3 cellular contexts compared by ENCODE assay signal in the genomic region with DNA sequence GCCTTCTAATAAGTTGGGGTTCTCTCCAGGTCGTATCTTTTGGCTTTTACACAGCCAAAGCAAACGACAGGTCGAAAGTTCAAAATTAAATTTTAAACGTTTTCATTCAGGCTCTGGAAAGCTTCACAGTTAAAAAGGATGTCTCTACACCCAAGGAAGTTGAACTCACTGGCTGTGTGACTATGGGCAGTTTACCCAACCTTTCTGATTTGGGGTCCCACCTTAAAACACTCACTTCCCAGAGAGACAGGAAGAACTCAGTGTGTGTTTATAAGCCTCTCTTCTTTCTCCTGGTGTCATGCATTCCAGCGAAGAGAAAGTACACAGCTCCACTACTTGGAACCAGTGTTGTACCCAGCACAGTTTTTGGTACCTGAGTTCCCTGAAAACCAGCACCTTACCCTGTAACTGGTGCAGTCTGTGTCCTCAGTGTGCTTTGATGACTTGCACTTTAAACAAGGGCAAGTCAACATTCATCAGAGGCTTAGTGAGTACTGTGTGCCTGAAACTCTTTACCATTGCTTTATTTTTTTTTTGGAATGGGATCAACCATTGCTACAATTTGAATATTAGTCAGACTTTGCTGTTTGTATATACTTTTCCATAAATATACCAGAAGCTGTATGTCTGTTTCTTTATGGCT.
TF ChIP-seq lines count a peak whose summit lies in the region.

No MANE protein-coding gene starts in this region.

TF ChIP-seq in SK-N-SH, 30 proteins besides CTCF, POLR2A, EP300 and RAD21 (continues in another document):
- TF ChIP-seq, protein P1, sequence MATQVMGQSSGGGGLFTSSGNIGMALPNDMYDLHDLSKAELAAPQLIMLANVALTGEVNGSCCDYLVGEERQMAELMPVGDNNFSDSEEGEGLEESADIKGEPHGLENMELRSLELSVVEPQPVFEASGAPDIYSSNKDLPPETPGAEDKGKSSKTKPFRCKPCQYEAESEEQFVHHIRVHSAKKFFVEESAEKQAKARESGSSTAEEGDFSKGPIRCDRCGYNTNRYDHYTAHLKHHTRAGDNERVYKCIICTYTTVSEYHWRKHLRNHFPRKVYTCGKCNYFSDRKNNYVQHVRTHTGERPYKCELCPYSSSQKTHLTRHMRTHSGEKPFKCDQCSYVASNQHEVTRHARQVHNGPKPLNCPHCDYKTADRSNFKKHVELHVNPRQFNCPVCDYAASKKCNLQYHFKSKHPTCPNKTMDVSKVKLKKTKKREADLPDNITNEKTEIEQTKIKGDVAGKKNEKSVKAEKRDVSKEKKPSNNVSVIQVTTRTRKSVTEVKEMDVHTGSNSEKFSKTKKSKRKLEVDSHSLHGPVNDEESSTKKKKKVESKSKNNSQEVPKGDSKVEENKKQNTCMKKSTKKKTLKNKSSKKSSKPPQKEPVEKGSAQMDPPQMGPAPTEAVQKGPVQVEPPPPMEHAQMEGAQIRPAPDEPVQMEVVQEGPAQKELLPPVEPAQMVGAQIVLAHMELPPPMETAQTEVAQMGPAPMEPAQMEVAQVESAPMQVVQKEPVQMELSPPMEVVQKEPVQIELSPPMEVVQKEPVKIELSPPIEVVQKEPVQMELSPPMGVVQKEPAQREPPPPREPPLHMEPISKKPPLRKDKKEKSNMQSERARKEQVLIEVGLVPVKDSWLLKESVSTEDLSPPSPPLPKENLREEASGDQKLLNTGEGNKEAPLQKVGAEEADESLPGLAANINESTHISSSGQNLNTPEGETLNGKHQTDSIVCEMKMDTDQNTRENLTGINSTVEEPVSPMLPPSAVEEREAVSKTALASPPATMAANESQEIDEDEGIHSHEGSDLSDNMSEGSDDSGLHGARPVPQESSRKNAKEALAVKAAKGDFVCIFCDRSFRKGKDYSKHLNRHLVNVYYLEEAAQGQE (IDR thresholded peaks at IDR 0.05; ENCODE audit: low read depth, low read length) = no peak
- TF ChIP-seq SIN3A (IDR thresholded peaks at IDR 0.05; ENCODE audit: borderline replicate concordance, low read depth, low read length) (no peak), TEAD4 (IDR thresholded peaks at IDR 0.05; ENCODE audit: borderline replicate concordance, insufficient read depth) (no peak), TAF1 (IDR thresholded peaks at IDR 0.05; ENCODE audit: borderline replicate concordance, low read depth, low read length) (no peak), EZH2phosphoT487 (IDR thresholded peaks at IDR 0.05; ENCODE audit: borderline replicate concordance, low read depth) (no peak), RXRA (IDR thresholded peaks at IDR 0.05; ENCODE audit: borderline replicate concordance, low read depth) (no peak), FOXJ3 (CRISPR knock-in tag; IDR thresholded peaks at IDR 0.05) (no peak), RCOR1 (IDR thresholded peaks at IDR 0.05; ENCODE audit: low read length) (no peak), SMC3 (IDR thresholded peaks at IDR 0.05; ENCODE audit: low read depth, low read length) (no peak), FOSL2 (IDR thresholded peaks at IDR 0.05; ENCODE audit: borderline replicate concordance, low read depth) (no peak), NFIC (IDR thresholded peaks at IDR 0.05; ENCODE audit: borderline replicate concordance) (no peak), NRF1 (IDR thresholded peaks at IDR 0.05; ENCODE audit: low read depth, low read length) (no peak)
- TF ChIP-seq, protein P2, sequence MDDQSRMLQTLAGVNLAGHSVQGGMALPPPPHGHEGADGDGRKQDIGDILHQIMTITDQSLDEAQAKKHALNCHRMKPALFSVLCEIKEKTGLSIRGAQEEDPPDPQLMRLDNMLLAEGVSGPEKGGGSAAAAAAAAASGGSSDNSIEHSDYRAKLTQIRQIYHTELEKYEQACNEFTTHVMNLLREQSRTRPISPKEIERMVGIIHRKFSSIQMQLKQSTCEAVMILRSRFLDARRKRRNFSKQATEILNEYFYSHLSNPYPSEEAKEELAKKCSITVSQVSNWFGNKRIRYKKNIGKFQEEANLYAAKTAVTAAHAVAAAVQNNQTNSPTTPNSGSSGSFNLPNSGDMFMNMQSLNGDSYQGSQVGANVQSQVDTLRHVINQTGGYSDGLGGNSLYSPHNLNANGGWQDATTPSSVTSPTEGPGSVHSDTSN (IDR thresholded peaks at IDR 0.05) = no peak
- TF ChIP-seq, protein P3, sequence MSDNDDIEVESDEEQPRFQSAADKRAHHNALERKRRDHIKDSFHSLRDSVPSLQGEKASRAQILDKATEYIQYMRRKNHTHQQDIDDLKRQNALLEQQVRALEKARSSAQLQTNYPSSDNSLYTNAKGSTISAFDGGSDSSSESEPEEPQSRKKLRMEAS (IDR thresholded peaks at IDR 0.05; ENCODE audit: low read depth) = no peak

TF ChIP-seq in SK-N-SH treated with all-trans-retinoic acid at 6 μM for 48 hours, 23 proteins besides CTCF, POLR2A, EP300 and RAD21:
- TF ChIP-seq BACH2 (CRISPR knock-in tag; IDR thresholded peaks at IDR 0.05; ENCODE audit: borderline replicate concordance) = no peak
- TF ChIP-seq ZFP30 (CRISPR knock-in tag; IDR thresholded peaks at IDR 0.05) = no peak
- TF ChIP-seq PPARA (CRISPR knock-in tag; IDR thresholded peaks at IDR 0.05; ENCODE audit: borderline replicate concordance) = no peak
- no peak for TF ChIP-seq OSR1 (CRISPR knock-in tag; IDR thresholded peaks at IDR 0.05)
- TF ChIP-seq GLIS3 (CRISPR knock-in tag; IDR thresholded peaks at IDR 0.05) = no peak
- TF ChIP-seq, protein P4, sequence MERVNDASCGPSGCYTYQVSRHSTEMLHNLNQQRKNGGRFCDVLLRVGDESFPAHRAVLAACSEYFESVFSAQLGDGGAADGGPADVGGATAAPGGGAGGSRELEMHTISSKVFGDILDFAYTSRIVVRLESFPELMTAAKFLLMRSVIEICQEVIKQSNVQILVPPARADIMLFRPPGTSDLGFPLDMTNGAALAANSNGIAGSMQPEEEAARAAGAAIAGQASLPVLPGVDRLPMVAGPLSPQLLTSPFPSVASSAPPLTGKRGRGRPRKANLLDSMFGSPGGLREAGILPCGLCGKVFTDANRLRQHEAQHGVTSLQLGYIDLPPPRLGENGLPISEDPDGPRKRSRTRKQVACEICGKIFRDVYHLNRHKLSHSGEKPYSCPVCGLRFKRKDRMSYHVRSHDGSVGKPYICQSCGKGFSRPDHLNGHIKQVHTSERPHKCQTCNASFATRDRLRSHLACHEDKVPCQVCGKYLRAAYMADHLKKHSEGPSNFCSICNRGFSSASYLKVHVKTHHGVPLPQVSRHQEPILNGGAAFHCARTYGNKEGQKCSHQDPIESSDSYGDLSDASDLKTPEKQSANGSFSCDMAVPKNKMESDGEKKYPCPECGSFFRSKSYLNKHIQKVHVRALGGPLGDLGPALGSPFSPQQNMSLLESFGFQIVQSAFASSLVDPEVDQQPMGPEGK (CRISPR knock-in tag; IDR thresholded peaks at IDR 0.05; ENCODE audit: borderline replicate concordance) = no peak
- no peak for TF ChIP-seq ISL1 (CRISPR knock-in tag; IDR thresholded peaks at IDR 0.05)
- TF ChIP-seq ZFP3 (CRISPR knock-in tag; IDR thresholded peaks at IDR 0.05) = no peak
- no peak for TF ChIP-seq ZNF8 (CRISPR knock-in tag; IDR thresholded peaks at IDR 0.05)
- TF ChIP-seq, protein P5, sequence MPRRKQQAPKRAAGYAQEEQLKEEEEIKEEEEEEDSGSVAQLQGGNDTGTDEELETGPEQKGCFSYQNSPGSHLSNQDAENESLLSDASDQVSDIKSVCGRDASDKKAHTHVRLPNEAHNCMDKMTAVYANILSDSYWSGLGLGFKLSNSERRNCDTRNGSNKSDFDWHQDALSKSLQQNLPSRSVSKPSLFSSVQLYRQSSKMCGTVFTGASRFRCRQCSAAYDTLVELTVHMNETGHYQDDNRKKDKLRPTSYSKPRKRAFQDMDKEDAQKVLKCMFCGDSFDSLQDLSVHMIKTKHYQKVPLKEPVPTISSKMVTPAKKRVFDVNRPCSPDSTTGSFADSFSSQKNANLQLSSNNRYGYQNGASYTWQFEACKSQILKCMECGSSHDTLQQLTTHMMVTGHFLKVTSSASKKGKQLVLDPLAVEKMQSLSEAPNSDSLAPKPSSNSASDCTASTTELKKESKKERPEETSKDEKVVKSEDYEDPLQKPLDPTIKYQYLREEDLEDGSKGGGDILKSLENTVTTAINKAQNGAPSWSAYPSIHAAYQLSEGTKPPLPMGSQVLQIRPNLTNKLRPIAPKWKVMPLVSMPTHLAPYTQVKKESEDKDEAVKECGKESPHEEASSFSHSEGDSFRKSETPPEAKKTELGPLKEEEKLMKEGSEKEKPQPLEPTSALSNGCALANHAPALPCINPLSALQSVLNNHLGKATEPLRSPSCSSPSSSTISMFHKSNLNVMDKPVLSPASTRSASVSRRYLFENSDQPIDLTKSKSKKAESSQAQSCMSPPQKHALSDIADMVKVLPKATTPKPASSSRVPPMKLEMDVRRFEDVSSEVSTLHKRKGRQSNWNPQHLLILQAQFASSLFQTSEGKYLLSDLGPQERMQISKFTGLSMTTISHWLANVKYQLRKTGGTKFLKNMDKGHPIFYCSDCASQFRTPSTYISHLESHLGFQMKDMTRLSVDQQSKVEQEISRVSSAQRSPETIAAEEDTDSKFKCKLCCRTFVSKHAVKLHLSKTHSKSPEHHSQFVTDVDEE (CRISPR knock-in tag; IDR thresholded peaks at IDR 0.05) = no peak
TF ChIP-seq in SK-N-SH treated with all-trans-retinoic acid at 6 μM for 48 hours: peak in this region for 0.

TF ChIP-seq in endothelial cell of umbilical vein, 7 proteins besides CTCF, POLR2A, EP300 and RAD21:
- no peak for TF ChIP-seq POLR2AphosphoS5 (IDR thresholded peaks at IDR 0.05; ENCODE audit: insufficient read depth, low read depth, low read length)
- TF ChIP-seq EZH2 (IDR thresholded peaks at IDR 0.05; ENCODE audit: borderline replicate concordance, low read depth, low read length, severe bottlenecking) = no peak
- no peak for TF ChIP-seq JUN (IDR thresholded peaks at IDR 0.05; ENCODE audit: borderline replicate concordance, insufficient read depth, insufficient read length, low read depth)
- no peak for TF ChIP-seq FOS (IDR thresholded peaks at IDR 0.05; ENCODE audit: borderline replicate concordance, insufficient read depth, low read length)
- TF ChIP-seq MYC (IDR thresholded peaks at IDR 0.05; ENCODE audit: low read depth, low read length) = no peak
- TF ChIP-seq, protein P3 (IDR thresholded peaks at IDR 0.05; ENCODE audit: insufficient read depth, insufficient read length) = no peak
- no peak for TF ChIP-seq GATA2 (IDR thresholded peaks at IDR 0.05; ENCODE audit: insufficient read depth, insufficient read length, low read depth, low read length)
